Comparison of ENCODE assay signal across 9 cellular contexts in genomic region chr14:73633517-73634332, GRCh38. TPM values are rescaled to one million over a fixed set of nuclear protein-coding genes. Genes with fewer than 3 reads are reported as not detected.
DNase-seq lines count a peak whose midpoint lies in the region; TF ChIP-seq lines count a peak whose summit lies in the region.
"Had no signal": no experiment of that assay in that cellular context is flagged by ENCODE, and none has a peak within 500 bp of the region (broad histone marks: within the 10 kb centered on the region; RNA-seq: fewer than 3 reads in every experiment).

No MANE protein-coding gene starts in this region.

- H3K4me3 ChIP-seq in GM12865 (ENCODE audit: low read depth, low read length) (peak overlapping the region; percentile 62), fibroblast of villous mesenchyme (ENCODE audit: low read depth, low read length) (peak overlapping the region; percentile 55)

- H3K27ac Mint-ChIP-seq in IgD-negative memory B cell (peak overlapping the region in 1 of 3 donors; percentile 89), nephron (peak overlapping the region in 1 of 3 experiments; percentile 31)

- H3K36me3 Mint-ChIP-seq in IgD-negative memory B cell (peaks cover 3% of the 10 kb centered on the region), nephron (ENCODE audit: low read depth) (no peaks in the 10 kb centered on the region)

- POLR2A ChIA-PET in RWPE1 (lab: Yijun Ruan, JAX; ENCODE audit: low non-redundant PET): no interaction called here

- peak; percentile 82 for DNase-seq in GM12865 (ENCODE audit: low read depth)
- peak; percentile 58 for DNase-seq in RWPE1 (ENCODE audit: low spot score)
- DNase-seq in activated gamma-delta T cell treated with anti-CD3 and anti-CD28 coated beads, Interleukin-2, amount 50 U/mL, for 16 hours (ENCODE audit: low read depth): peak; percentile 37
- DNase-seq in fibroblast of villous mesenchyme (ENCODE audit: low read depth): peak; percentile 76
- DNase-seq in stromal cell of bone marrow (ENCODE audit: low read depth): peak; percentile 44
- DNase-seq in GF-D8 (lab: John Stamatoyannopoulos, UW): no peak

- H3K4me3 Mint-ChIP-seq in IgD-negative memory B cell: peak overlapping the region; percentile 67 to 93 (median 86)
- H3K4me3 Mint-ChIP-seq in nephron: peak overlapping the region; percentile 70 to 81 (median 79)

- no peaks in the 10 kb centered on the region for H3K27me3 Mint-ChIP-seq in IgD-negative memory B cell
- H3K27me3 Mint-ChIP-seq in nephron (ENCODE audit: low read depth): peaks cover 22% of the 10 kb centered on the region

- peaks cover 4 to 6% (median 4%) of the 10 kb centered on the region in 3 donors for H3K4me1 Mint-ChIP-seq in IgD-negative memory B cell
- peaks cover 5% of the 10 kb centered on the region for H3K4me1 Mint-ChIP-seq in nephron

- H3K9me3 Mint-ChIP-seq in IgD-negative memory B cell (no peaks in the 10 kb centered on the region), nephron (no peaks in the 10 kb centered on the region)

- CTCF ChIA-PET in RWPE1 (lab: Yijun Ruan, JAX): interaction anchor here (0.5 to 3.0 kb wide), 8 partner anchors 14 to 1492 kb away, joined by 3 to 24 read pairs (median 4); partner anchors contain the start of gene ACOT2

- peak; percentile 81 for TF ChIP-seq CTCF in GM12865 (IDR thresholded peaks at IDR 0.05; ENCODE audit: insufficient read depth, low read depth, low read length, missing control alignments)
- peak; percentile 84 for TF ChIP-seq CTCF in RWPE1 (conservative IDR thresholded peaks at IDR 0.05; ENCODE audit: low read depth)
- peak; percentile 90 for TF ChIP-seq CTCF in fibroblast of villous mesenchyme (IDR thresholded peaks at IDR 0.05; ENCODE audit: insufficient read depth, low read depth, low read length)
- peak; percentile 85 to 88 (median 86) for TF ChIP-seq CTCF in nephron (IDR thresholded peaks at IDR 0.05; ENCODE audit: unreplicated experiment in 3 of 3)

- H3K27ac ChIP-seq in RWPE1: no peak overlapping the region; the same call in 1 of the 2 replicates

RNA-seq across cellular contexts. Expression of gene DNAL1, which starts 11.1 kb away (rescaled TPM):
- polyA plus RNA-seq in IgD-negative memory B cell: 3.9 TPM
- 9.0 and 9.9 TPM in 2 replicates for total RNA-seq in fibroblast of villous mesenchyme

RNA-seq across cellular contexts. Expression of gene ACOT6, which starts 21.4 kb away (rescaled TPM):
- not detected for polyA plus RNA-seq in IgD-negative memory B cell
- under 0.01 TPM in 1 of 2 replicates, not detected in the other for total RNA-seq in fibroblast of villous mesenchyme
- total RNA-seq: subcutaneous adipose tissue had no signal

RNA-seq across cellular contexts. Expression of gene ACOT4, which starts 42.1 kb away (rescaled TPM):
- 2.4 TPM for polyA plus RNA-seq in IgD-negative memory B cell
- total RNA-seq in fibroblast of villous mesenchyme: 0.64 and 1.7 TPM in 2 replicates
